ENCODE assay signal across 11 cellular contexts in genomic region chr17:74177018-74177450, GRCh38. TPM values are rescaled to one million over a fixed set of nuclear protein-coding genes. Genes with fewer than 3 reads are reported as not detected.
DNase-seq lines count a peak whose midpoint lies in the region; ATAC-seq and TF ChIP-seq lines count a peak whose summit lies in the region.
"Had no signal": no experiment of that assay in that cellular context is flagged by ENCODE, and none has a peak within 500 bp of the region (broad histone marks: within the 10 kb centered on the region; RNA-seq: fewer than 3 reads in every experiment).

No MANE protein-coding gene starts in this region.

- H2BK5ac ChIP-seq in mesenchymal stem cell (ENCODE audit: low read depth, low read length, poor library complexity, severe bottlenecking): no peak overlapping the region

- H4K91ac ChIP-seq in mesenchymal stem cell (ENCODE audit: low read length): no peak overlapping the region

- TF ChIP-seq CTCF in brain (conservative IDR thresholded peaks at IDR 0.05) (peak in 1 of 2 experiments; percentile 8), ascending aorta (IDR thresholded peaks at IDR 0.05) (no peak)

- no peak overlapping the region for H4K8ac ChIP-seq in mesenchymal stem cell (ENCODE audit: low read length)

- H3K4me1 ChIP-seq in mesenchymal stem cell (ENCODE audit: control insufficient read depth, insufficient read depth, low read depth, low read length) (peaks cover 9% of the 10 kb centered on the region), ascending aorta (no peaks in the 10 kb centered on the region)

- H2BK12ac ChIP-seq in mesenchymal stem cell (ENCODE audit: low read length in 2 of 2): no peak overlapping the region

- H2AFZ ChIP-seq in mesenchymal stem cell (ENCODE audit: low read depth, low read length): no peak overlapping the region

- H3K18ac ChIP-seq in mesenchymal stem cell (ENCODE audit: low read depth in 1 of 2, low read length in 2 of 2): no peak overlapping the region

- no peak overlapping the region for H2BK15ac ChIP-seq in mesenchymal stem cell (ENCODE audit: low read depth, poor library complexity, severe bottlenecking)

- intact Hi-C loops in ascending aorta (cut with DNase I): loop anchor here (5.0 kb wide), 1 partner anchor 590 kb away; no protein-coding TSS in a partner anchor

- H3K27ac ChIP-seq in mesenchymal stem cell (ENCODE audit: low read length, poor library complexity, severe bottlenecking) (peak overlapping the region; percentile 21), ascending aorta (no peak overlapping the region)

- no peak overlapping the region for H3K23ac ChIP-seq in mesenchymal stem cell (ENCODE audit: low read length in 2 of 2)

- no peaks in the 10 kb centered on the region for H3K9me3 ChIP-seq in mesenchymal stem cell (ENCODE audit: control insufficient read depth, low read length)
- H3K9me3 ChIP-seq in ascending aorta: no peaks in the 10 kb centered on the region

- no peaks in the 10 kb centered on the region for H3K36me3 Mint-ChIP-seq in brain
- H3K36me3 Mint-ChIP-seq: activated naive CD8-positive, alpha-beta T cell; CD4-positive, alpha-beta memory T cell had no signal

- H3K4me2 ChIP-seq in mesenchymal stem cell (ENCODE audit: low read length, poor library complexity, severe bottlenecking): no peak overlapping the region

- WGBS in mesenchymal stem cell: no CpG with 5 or more reads among the region's 1 CpG

- H3K79me1 ChIP-seq in mesenchymal stem cell (replicated peaks; ENCODE audit: low read length, poor library complexity, severe bottlenecking): no peaks in the 10 kb centered on the region

- DNase-seq in Daoy (ENCODE audit: low read depth) (peak; percentile 71), HS-5 (ENCODE audit: low read depth) (peak; percentile 39), mesenchymal stem cell (peak; percentile 8), NAMALWA (ENCODE audit: low spot score) (no peak), ascending aorta (ENCODE audit: low spot score in 2 of 2) (no peak), DMS79 (lab: John Stamatoyannopoulos, UW) (no peak)

- no peak overlapping the region for H2AK5ac ChIP-seq in mesenchymal stem cell (ENCODE audit: low read length, severe bottlenecking)

- no peak for ATAC-seq in HG03460 (IDR thresholded peaks at IDR 0.05; ENCODE audit: unreplicated experiment)

- peak overlapping the region in 3 of 5 experiments; percentile 24 to 41 (median 28) for H3K4me3 Mint-ChIP-seq in brain
- H3K4me3 Mint-ChIP-seq: activated naive CD8-positive, alpha-beta T cell; CD4-positive, alpha-beta memory T cell had no signal

- H3K36me3 ChIP-seq in mesenchymal stem cell (ENCODE audit: control insufficient read depth in 1 of 2, insufficient read depth in 2 of 2, low read depth in 1 of 2, low read length in 2 of 2) (no peaks in the 10 kb centered on the region), ascending aorta (no peaks in the 10 kb centered on the region)

- H3K4me3 ChIP-seq in mesenchymal stem cell (ENCODE audit: insufficient read depth in 1 of 2, low read depth in 1 of 2, low read length in 2 of 2) (no peak overlapping the region), ascending aorta (no peak overlapping the region)
- H3K4me3 ChIP-seq: lung had no signal

- H3K27ac Mint-ChIP-seq in brain: peak overlapping the region; percentile 56 to 84 (median 78)
- H3K27ac Mint-ChIP-seq: activated naive CD8-positive, alpha-beta T cell; CD4-positive, alpha-beta memory T cell had no signal

- peaks cover 12% of the 10 kb centered on the region for H3K27me3 Mint-ChIP-seq in brain

- H3K4ac ChIP-seq in mesenchymal stem cell (ENCODE audit: low read depth in 1 of 2, low read length in 2 of 2): no peak overlapping the region

- H3K4me1 Mint-ChIP-seq in brain: peaks cover 61% of the 10 kb centered on the region
- H3K4me1 Mint-ChIP-seq: CD4-positive, alpha-beta memory T cell had no signal

- no peak overlapping the region for H3K9ac ChIP-seq in mesenchymal stem cell (ENCODE audit: low read length)

- H2BK120ac ChIP-seq in mesenchymal stem cell (ENCODE audit: low read depth, low read length): no peak overlapping the region

- no peak overlapping the region for H3K14ac ChIP-seq in mesenchymal stem cell (ENCODE audit: low read length in 2 of 2)

- H3K27me3 ChIP-seq in mesenchymal stem cell (ENCODE audit: control insufficient read depth in 1 of 2, insufficient read depth in 1 of 2, low read length in 2 of 2): peaks cover 35 to 73% of the 10 kb centered on the region in 2 experiments
- H3K27me3 ChIP-seq in ascending aorta: no peaks in the 10 kb centered on the region

- H3K9me3 Mint-ChIP-seq in brain: peaks cover 0 to 6% (median 0%) of the 10 kb centered on the region in 5 experiments
- H3K9me3 Mint-ChIP-seq: CD4-positive, alpha-beta memory T cell had no signal

RNA-seq across cellular contexts. Expression of gene RPL38, which starts 26.4 kb away (rescaled TPM):
- total RNA-seq in Daoy (2014; rRNA removed; shearing (Covaris generic)): 653 and 1,148 TPM in 2 replicates
- 4,253 TPM for polyA plus RNA-seq in brain (ENCODE audit: insufficient read depth, low read depth, low replicate concordance)
- polyA plus RNA-seq in mesenchymal stem cell (2013, experiment 1 of 2): 3,306 TPM
- polyA plus RNA-seq in mesenchymal stem cell (2013, experiment 2 of 2): 3,256 TPM
- 243 TPM for total RNA-seq in ascending aorta

RNA-seq across cellular contexts. Expression of gene TTYH2, which starts 36.3 kb away (rescaled TPM):
- 2.9 and 17.6 TPM in 2 replicates for total RNA-seq in Daoy (2014; rRNA removed; shearing (Covaris generic))
- polyA plus RNA-seq in brain (ENCODE audit: insufficient read depth, low read depth, low replicate concordance): 91.1 TPM
- 2.0 TPM for polyA plus RNA-seq in mesenchymal stem cell (2013, experiment 1 of 2)
- 2.7 TPM for polyA plus RNA-seq in mesenchymal stem cell (2013, experiment 2 of 2)
- 30.3 TPM for total RNA-seq in ascending aorta

Comparison
In these comparisons a context has a peak if more than half of its experiments do, and no peak if none do; other contexts are left out.
1. DNase-seq: peak in Daoy (single experiment), HS-5 (single experiment) and mesenchymal stem cell (single experiment); none in NAMALWA (single experiment), ascending aorta (0 of 2) and DMS79 (single experiment).